Comparison of ENCODE assay signal across 1 cellular context in the genomic region with DNA sequence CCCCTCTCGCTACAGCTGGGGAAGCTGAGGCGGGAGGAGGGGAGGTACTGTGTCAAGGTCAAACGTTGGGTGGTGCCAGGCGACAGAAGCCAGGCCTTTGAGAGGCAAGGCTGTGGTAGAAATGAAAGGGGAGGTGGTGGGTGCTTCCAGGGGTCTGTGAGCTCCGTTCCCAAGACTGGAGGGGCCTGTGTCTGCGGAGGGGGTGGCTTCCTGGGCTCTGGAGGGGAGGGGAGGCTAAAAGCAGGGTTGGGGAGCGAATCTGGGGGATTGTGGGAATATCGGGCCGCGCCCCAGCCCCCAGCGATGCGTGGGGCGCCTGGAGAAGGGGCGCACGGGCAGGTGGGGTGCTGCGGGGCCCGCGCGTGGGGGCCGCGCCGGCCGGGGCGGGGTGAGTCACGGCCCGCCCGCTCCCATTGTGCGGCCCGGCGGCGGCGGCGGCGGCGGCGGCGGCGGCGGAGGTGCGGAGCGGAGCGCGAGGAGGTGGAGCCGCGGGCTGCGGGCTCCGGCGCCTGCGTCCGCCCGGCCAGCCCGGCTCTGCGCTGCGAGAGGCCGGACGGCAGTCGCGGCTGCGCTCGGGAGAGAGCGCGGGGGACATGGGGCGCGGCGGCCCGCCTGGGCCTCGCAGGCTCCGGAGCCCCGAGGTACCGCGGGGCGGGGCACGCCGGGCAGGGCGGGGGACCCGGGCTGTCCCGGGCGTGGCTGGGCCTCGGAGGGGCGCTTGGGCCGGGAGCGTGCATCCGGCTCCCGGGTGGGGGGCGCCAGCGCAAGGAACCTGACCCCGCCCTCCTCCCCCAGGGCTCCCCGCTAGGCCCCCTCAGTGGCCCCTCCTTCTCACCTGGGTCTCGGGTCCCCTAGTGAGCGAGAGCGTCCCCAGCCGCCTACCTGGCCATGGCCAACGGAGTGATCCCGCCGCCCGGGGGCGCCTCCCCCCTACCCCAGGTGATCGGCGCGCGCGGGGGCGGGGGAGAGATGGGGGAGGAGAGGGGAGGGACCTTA.
TF ChIP-seq lines count a peak whose summit lies in the region.

A gene with protein sequence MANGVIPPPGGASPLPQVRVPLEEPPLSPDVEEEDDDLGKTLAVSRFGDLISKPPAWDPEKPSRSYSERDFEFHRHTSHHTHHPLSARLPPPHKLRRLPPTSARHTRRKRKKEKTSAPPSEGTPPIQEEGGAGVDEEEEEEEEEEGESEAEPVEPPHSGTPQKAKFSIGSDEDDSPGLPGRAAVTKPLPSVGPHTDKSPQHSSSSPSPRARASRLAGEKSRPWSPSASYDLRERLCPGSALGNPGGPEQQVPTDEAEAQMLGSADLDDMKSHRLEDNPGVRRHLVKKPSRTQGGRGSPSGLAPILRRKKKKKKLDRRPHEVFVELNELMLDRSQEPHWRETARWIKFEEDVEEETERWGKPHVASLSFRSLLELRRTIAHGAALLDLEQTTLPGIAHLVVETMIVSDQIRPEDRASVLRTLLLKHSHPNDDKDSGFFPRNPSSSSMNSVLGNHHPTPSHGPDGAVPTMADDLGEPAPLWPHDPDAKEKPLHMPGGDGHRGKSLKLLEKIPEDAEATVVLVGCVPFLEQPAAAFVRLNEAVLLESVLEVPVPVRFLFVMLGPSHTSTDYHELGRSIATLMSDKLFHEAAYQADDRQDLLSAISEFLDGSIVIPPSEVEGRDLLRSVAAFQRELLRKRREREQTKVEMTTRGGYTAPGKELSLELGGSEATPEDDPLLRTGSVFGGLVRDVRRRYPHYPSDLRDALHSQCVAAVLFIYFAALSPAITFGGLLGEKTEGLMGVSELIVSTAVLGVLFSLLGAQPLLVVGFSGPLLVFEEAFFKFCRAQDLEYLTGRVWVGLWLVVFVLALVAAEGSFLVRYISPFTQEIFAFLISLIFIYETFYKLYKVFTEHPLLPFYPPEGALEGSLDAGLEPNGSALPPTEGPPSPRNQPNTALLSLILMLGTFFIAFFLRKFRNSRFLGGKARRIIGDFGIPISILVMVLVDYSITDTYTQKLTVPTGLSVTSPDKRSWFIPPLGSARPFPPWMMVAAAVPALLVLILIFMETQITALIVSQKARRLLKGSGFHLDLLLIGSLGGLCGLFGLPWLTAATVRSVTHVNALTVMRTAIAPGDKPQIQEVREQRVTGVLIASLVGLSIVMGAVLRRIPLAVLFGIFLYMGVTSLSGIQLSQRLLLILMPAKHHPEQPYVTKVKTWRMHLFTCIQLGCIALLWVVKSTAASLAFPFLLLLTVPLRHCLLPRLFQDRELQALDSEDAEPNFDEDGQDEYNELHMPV (plus strand): TSS at position 526 of the 996 bp plus-strand sequence. CDS start 363 bp downstream, at position 889.

TF ChIP-seq in HepG2, 621 proteins besides CTCF, POLR2A, EP300 and RAD21:
- TF ChIP-seq ZNF7 (CRISPR knock-in tag; IDR thresholded peaks at IDR 0.05) (no peak), ZNF547 (CRISPR knock-in tag; IDR thresholded peaks at IDR 0.05) (no peak), SRY (CRISPR knock-in tag; IDR thresholded peaks at IDR 0.05) (no peak), ZBTB3 (CRISPR knock-in tag; IDR thresholded peaks at IDR 0.05; ENCODE audit: borderline replicate concordance, low read depth) (no peak), NR2F1 (CRISPR knock-in tag; IDR thresholded peaks at IDR 0.05) (0 out of 4 replicates have a peak, but pooled peaks of 1 of the 2 experiments have one; percentile 3), ARNT2 (CRISPR knock-in tag; IDR thresholded peaks at IDR 0.05; ENCODE audit: low read depth) (peak; percentile 56; the same call in 1 of the 2 replicates), SMARCE1 (IDR thresholded peaks at IDR 0.05; ENCODE audit: borderline replicate concordance) (no peak), ZSCAN25 (CRISPR knock-in tag; IDR thresholded peaks at IDR 0.05) (no peak), HNRNPK (IDR thresholded peaks at IDR 0.05; ENCODE audit: low read depth, low read length, poor library complexity, severe bottlenecking) (peak; percentile 32), REXO4 (CRISPR knock-in tag; IDR thresholded peaks at IDR 0.05; ENCODE audit: borderline replicate concordance) (no peak), FLYWCH1 (CRISPR knock-in tag; IDR thresholded peaks at IDR 0.05) (no peak), ZNF558 (CRISPR knock-in tag; IDR thresholded peaks at IDR 0.05; ENCODE audit: borderline replicate concordance) (0 out of 2 replicates have a peak, but pooled peaks have one; percentile 29), ZFY (CRISPR knock-in tag; IDR thresholded peaks at IDR 0.05) (peak; percentile 23; the same call in 1 of the 2 replicates), ZNF777 (CRISPR knock-in tag; IDR thresholded peaks at IDR 0.05) (0 out of 2 replicates have a peak, but pooled peaks have one; percentile 7), RARA (CRISPR knock-in tag; IDR thresholded peaks at IDR 0.05) (no peak), HNRNPLL (IDR thresholded peaks at IDR 0.05; ENCODE audit: low read depth, low read length, poor library complexity, severe bottlenecking) (peak; percentile 64), ZFP37 (CRISPR knock-in tag; IDR thresholded peaks at IDR 0.05; ENCODE audit: borderline replicate concordance) (no peak)
- TF ChIP-seq, protein P1, sequence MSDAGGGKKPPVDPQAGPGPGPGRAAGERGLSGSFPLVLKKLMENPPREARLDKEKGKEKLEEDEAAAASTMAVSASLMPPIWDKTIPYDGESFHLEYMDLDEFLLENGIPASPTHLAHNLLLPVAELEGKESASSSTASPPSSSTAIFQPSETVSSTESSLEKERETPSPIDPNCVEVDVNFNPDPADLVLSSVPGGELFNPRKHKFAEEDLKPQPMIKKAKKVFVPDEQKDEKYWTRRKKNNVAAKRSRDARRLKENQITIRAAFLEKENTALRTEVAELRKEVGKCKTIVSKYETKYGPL (CRISPR knock-in tag; IDR thresholded peaks at IDR 0.05): no peak
- TF ChIP-seq, protein P2, sequence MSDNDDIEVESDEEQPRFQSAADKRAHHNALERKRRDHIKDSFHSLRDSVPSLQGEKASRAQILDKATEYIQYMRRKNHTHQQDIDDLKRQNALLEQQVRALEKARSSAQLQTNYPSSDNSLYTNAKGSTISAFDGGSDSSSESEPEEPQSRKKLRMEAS (IDR thresholded peaks at IDR 0.05): peak; percentile 12; the same call in 1 of the 2 replicates
- TF ChIP-seq, protein P3, sequence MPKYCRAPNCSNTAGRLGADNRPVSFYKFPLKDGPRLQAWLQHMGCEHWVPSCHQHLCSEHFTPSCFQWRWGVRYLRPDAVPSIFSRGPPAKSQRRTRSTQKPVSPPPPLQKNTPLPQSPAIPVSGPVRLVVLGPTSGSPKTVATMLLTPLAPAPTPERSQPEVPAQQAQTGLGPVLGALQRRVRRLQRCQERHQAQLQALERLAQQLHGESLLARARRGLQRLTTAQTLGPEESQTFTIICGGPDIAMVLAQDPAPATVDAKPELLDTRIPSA (CRISPR knock-in tag; IDR thresholded peaks at IDR 0.05; ENCODE audit: borderline replicate concordance): no peak
- TF ChIP-seq, protein P4, sequence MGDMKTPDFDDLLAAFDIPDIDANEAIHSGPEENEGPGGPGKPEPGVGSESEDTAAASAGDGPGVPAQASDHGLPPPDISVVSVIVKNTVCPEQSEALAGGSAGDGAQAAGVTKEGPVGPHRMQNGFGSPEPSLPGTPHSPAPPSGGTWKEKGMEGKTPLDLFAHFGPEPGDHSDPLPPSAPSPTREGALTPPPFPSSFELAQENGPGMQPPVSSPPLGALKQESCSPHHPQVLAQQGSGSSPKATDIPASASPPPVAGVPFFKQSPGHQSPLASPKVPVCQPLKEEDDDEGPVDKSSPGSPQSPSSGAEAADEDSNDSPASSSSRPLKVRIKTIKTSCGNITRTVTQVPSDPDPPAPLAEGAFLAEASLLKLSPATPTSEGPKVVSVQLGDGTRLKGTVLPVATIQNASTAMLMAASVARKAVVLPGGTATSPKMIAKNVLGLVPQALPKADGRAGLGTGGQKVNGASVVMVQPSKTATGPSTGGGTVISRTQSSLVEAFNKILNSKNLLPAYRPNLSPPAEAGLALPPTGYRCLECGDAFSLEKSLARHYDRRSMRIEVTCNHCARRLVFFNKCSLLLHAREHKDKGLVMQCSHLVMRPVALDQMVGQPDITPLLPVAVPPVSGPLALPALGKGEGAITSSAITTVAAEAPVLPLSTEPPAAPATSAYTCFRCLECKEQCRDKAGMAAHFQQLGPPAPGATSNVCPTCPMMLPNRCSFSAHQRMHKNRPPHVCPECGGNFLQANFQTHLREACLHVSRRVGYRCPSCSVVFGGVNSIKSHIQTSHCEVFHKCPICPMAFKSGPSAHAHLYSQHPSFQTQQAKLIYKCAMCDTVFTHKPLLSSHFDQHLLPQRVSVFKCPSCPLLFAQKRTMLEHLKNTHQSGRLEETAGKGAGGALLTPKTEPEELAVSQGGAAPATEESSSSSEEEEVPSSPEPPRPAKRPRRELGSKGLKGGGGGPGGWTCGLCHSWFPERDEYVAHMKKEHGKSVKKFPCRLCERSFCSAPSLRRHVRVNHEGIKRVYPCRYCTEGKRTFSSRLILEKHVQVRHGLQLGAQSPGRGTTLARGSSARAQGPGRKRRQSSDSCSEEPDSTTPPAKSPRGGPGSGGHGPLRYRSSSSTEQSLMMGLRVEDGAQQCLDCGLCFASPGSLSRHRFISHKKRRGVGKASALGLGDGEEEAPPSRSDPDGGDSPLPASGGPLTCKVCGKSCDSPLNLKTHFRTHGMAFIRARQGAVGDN (CRISPR knock-in tag; IDR thresholded peaks at IDR 0.05): peak; percentile 11
- TF ChIP-seq, protein P5, sequence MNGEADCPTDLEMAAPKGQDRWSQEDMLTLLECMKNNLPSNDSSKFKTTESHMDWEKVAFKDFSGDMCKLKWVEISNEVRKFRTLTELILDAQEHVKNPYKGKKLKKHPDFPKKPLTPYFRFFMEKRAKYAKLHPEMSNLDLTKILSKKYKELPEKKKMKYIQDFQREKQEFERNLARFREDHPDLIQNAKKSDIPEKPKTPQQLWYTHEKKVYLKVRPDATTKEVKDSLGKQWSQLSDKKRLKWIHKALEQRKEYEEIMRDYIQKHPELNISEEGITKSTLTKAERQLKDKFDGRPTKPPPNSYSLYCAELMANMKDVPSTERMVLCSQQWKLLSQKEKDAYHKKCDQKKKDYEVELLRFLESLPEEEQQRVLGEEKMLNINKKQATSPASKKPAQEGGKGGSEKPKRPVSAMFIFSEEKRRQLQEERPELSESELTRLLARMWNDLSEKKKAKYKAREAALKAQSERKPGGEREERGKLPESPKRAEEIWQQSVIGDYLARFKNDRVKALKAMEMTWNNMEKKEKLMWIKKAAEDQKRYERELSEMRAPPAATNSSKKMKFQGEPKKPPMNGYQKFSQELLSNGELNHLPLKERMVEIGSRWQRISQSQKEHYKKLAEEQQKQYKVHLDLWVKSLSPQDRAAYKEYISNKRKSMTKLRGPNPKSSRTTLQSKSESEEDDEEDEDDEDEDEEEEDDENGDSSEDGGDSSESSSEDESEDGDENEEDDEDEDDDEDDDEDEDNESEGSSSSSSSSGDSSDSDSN (CRISPR knock-in tag; IDR thresholded peaks at IDR 0.05): peak; percentile 61; the same call in 1 of the 2 replicates
- TF ChIP-seq, protein P6, sequence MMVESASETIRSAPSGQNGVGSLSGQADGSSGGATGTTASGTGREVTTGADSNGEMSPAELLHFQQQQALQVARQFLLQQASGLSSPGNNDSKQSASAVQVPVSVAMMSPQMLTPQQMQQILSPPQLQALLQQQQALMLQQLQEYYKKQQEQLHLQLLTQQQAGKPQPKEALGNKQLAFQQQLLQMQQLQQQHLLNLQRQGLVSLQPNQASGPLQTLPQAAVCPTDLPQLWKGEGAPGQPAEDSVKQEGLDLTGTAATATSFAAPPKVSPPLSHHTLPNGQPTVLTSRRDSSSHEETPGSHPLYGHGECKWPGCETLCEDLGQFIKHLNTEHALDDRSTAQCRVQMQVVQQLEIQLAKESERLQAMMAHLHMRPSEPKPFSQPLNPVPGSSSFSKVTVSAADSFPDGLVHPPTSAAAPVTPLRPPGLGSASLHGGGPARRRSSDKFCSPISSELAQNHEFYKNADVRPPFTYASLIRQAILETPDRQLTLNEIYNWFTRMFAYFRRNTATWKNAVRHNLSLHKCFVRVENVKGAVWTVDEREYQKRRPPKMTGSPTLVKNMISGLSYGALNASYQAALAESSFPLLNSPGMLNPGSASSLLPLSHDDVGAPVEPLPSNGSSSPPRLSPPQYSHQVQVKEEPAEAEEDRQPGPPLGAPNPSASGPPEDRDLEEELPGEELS (CRISPR knock-in tag; IDR thresholded peaks at IDR 0.05): no peak
- TF ChIP-seq, protein P7, sequence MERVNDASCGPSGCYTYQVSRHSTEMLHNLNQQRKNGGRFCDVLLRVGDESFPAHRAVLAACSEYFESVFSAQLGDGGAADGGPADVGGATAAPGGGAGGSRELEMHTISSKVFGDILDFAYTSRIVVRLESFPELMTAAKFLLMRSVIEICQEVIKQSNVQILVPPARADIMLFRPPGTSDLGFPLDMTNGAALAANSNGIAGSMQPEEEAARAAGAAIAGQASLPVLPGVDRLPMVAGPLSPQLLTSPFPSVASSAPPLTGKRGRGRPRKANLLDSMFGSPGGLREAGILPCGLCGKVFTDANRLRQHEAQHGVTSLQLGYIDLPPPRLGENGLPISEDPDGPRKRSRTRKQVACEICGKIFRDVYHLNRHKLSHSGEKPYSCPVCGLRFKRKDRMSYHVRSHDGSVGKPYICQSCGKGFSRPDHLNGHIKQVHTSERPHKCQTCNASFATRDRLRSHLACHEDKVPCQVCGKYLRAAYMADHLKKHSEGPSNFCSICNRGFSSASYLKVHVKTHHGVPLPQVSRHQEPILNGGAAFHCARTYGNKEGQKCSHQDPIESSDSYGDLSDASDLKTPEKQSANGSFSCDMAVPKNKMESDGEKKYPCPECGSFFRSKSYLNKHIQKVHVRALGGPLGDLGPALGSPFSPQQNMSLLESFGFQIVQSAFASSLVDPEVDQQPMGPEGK (CRISPR knock-in tag; IDR thresholded peaks at IDR 0.05): peak; percentile 66; the same call in 1 of the 2 replicates
- TF ChIP-seq, protein P8, sequence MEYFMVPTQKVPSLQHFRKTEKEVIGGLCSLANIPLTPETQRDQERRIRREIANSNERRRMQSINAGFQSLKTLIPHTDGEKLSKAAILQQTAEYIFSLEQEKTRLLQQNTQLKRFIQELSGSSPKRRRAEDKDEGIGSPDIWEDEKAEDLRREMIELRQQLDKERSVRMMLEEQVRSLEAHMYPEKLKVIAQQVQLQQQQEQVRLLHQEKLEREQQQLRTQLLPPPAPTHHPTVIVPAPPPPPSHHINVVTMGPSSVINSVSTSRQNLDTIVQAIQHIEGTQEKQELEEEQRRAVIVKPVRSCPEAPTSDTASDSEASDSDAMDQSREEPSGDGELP (IDR thresholded peaks at IDR 0.05; ENCODE audit: borderline replicate concordance, low read depth): peak; percentile 18; the same call in 1 of the 2 replicates
